Comparison of ENCODE assay signal across 8 cellular contexts in genomic region chr13:31162151-31163008, GRCh38. TPM values are rescaled to one million over a fixed set of nuclear protein-coding genes. Genes with fewer than 3 reads are reported as not detected.
DNase-seq lines count a peak whose midpoint lies in the region; ATAC-seq, FAIRE-seq and TF ChIP-seq lines count a peak whose summit lies in the region.

No MANE protein-coding gene starts in this region.

- no peak for TF ChIP-seq EP300 in upper lobe of left lung (IDR thresholded peaks at IDR 0.05)

- intact Hi-C loops in heart right ventricle (cut with DNase I): loop anchor here in 3 of 10 donors (1.0 to 5.0 kb wide), 3 partner anchors 35 to 41 kb away; partner anchors contain the start of gene B3GLCT (in 3 of the 3)

- H3K9me3 ChIP-seq in heart right ventricle: no peaks in the 10 kb centered on the region
- no peaks in the 10 kb centered on the region for H3K9me3 ChIP-seq in upper lobe of left lung

- no peak for TF ChIP-seq POLR2A in GM12891 (IDR thresholded peaks at IDR 0.05; ENCODE audit: low read depth, low read length)
- peak in 2 of 4 donors; percentile 53 to 73 for TF ChIP-seq POLR2A in upper lobe of left lung (IDR thresholded peaks at IDR 0.05)

- TF ChIP-seq CTCF in heart right ventricle (IDR thresholded peaks at IDR 0.05) (no peak), upper lobe of left lung (IDR thresholded peaks at IDR 0.05) (no peak)

- ATAC-seq in HG02798 (IDR thresholded peaks at IDR 0.05; ENCODE audit: poor library complexity, unreplicated experiment) (peak; percentile 86), heart right ventricle (peak; percentile 96 to 98 (median 97)), upper lobe of left lung (ENCODE audit: low FRiP score in 2 of 2) (peak; percentile 98 to 99)

- DNase-seq in GM12891 (ENCODE audit: insufficient read length, low spot score): peak; percentile 69
- DNase-seq in NCI-H1417 treated with DMSO at 0.1 percent for 48 hours (lab: John Stamatoyannopoulos, UW): peak; percentile 59
- DNase-seq in SW 1271 (lab: John Stamatoyannopoulos, UW): peak; percentile 93 to 97
- DNase-seq in amniotic epithelial cell (ENCODE audit: low read depth): peak; percentile 98
- peak; percentile 93 to 97 for DNase-seq in heart right ventricle
- DNase-seq in pons (ENCODE audit: low spot score): peak; percentile 98
- DNase-seq in upper lobe of left lung: peak; percentile 90 to 99

- H3K4me3 ChIP-seq in heart right ventricle (peak overlapping the region; percentile 72 to 99 (median 88)), upper lobe of left lung (peak overlapping the region; percentile 61 to 98 (median 95))

- 1% methylated on average over 34 of the region's 34 CpGs for WGBS in heart right ventricle, 2 donors
- 0 to 1% methylated on average over 33 to 34 of the region's 34 CpGs for WGBS in upper lobe of left lung, 2 donors

- peak; percentile 97 for FAIRE-seq in GM12891 (lab: Jason Lieb, UNC)

- no peaks in the 10 kb centered on the region for H3K27me3 ChIP-seq in heart right ventricle
- H3K27me3 ChIP-seq in upper lobe of left lung: no peaks in the 10 kb centered on the region

- peaks cover 0 to 13% (median 0%) of the 10 kb centered on the region in 9 donors for H3K36me3 ChIP-seq in heart right ventricle
- peaks cover 0 to 10% (median 0%) of the 10 kb centered on the region in 4 donors for H3K36me3 ChIP-seq in upper lobe of left lung

- H3K27ac ChIP-seq in heart right ventricle: peak overlapping the region; percentile 33 to 99 (median 87)
- peak overlapping the region; percentile 89 to 99 (median 92) for H3K27ac ChIP-seq in upper lobe of left lung

- H3K4me1 ChIP-seq in heart right ventricle (peaks cover 0 to 30% (median 21%) of the 10 kb centered on the region in 9 donors), upper lobe of left lung (peaks cover 14 to 29% (median 16%) of the 10 kb centered on the region in 4 donors)

TF ChIP-seq in GM12891, 5 proteins besides CTCF, POLR2A, EP300 and RAD21:
- peak; percentile 53; the same call in 1 of the 2 replicates for TF ChIP-seq POU2F2 (IDR thresholded peaks at IDR 0.05; ENCODE audit: low read depth, low read length)
- TF ChIP-seq TAF1 (IDR thresholded peaks at IDR 0.05; ENCODE audit: low read depth, low read length): no peak

RNA-seq across cellular contexts. Expression of gene HSPH1, which starts 0.7 kb away (rescaled TPM):
- polyA plus RNA-seq in GM12891 (2012; ENCODE audit: low read depth, missing spikeins): 50.7 TPM
- total RNA-seq in heart right ventricle (10 to 100 TPM; 31.1 to 65.4 (median 50.5) TPM), upper lobe of left lung (10 to 100 TPM; 32.5 to 93.1 (median 53.2) TPM)
- polyA plus RNA-seq in heart right ventricle: 10 to 100 TPM; 28.4 to 42.8 TPM

RNA-seq across cellular contexts. Expression of gene B3GLCT, which starts 37.4 kb away (rescaled TPM):
- 0.08 TPM for polyA plus RNA-seq in GM12891 (2012; ENCODE audit: low read depth, missing spikeins)
- total RNA-seq in heart right ventricle (10 to 100 TPM; 12.0 to 28.1 (median 20.1) TPM), upper lobe of left lung (1 to 10 TPM; 1.0 to 8.2 (median 5.2) TPM)
- 1 to 10 TPM; 3.1 to 8.2 TPM for polyA plus RNA-seq in heart right ventricle

Comparison
In these comparisons a context has a peak if more than half of its experiments do, and no peak if none do; other contexts are left out.
1. Peak in every context shown above with its lines: DNase-seq, ATAC-seq, H3K4me3 ChIP-seq and H3K27ac ChIP-seq.